2 cellular contexts compared by ENCODE assay signal in genomic region chr15:55110446-55110845, GRCh38.
TF ChIP-seq lines count a peak whose summit lies in the region.

No MANE protein-coding gene starts in this region.

TF ChIP-seq in A549, 52 proteins besides CTCF, POLR2A, EP300 and RAD21 (continued from another document):
- TF ChIP-seq HMGXB4 (CRISPR knock-in tag; IDR thresholded peaks at IDR 0.05; ENCODE audit: borderline replicate concordance), result no peak
- no peak for TF ChIP-seq PBX3 (IDR thresholded peaks at IDR 0.05)
- no peak for TF ChIP-seq HOXB5 (CRISPR knock-in tag; IDR thresholded peaks at IDR 0.05)
- no peak for TF ChIP-seq ZSCAN20 (CRISPR knock-in tag; IDR thresholded peaks at IDR 0.05)
- TF ChIP-seq MAFK (IDR thresholded peaks at IDR 0.05; ENCODE audit: partially characterized antibody), result no peak
- no peak for TF ChIP-seq RARB (CRISPR knock-in tag; IDR thresholded peaks at IDR 0.05)
- TF ChIP-seq ESRRA (IDR thresholded peaks at IDR 0.05; ENCODE audit: borderline replicate concordance, low read length), result no peak
- no peak for TF ChIP-seq RFX5 (IDR thresholded peaks at IDR 0.05)
- TF ChIP-seq FOXS1 (CRISPR knock-in tag; IDR thresholded peaks at IDR 0.05), result no peak
- no peak for TF ChIP-seq EHF (CRISPR knock-in tag; IDR thresholded peaks at IDR 0.05)
- TF ChIP-seq MAX (IDR thresholded peaks at IDR 0.05), result no peak
- TF ChIP-seq KDM5A (IDR thresholded peaks at IDR 0.05), result no peak
- no peak for TF ChIP-seq PHF8 (IDR thresholded peaks at IDR 0.05; ENCODE audit: borderline replicate concordance, low read depth)
- TF ChIP-seq POLR2AphosphoS2 (conservative IDR thresholded peaks at IDR 0.05; ENCODE audit: low read length), result no peak
- no peak for TF ChIP-seq EHMT2 (IDR thresholded peaks at IDR 0.05; ENCODE audit: low read depth)
- TF ChIP-seq RNF2 (IDR thresholded peaks at IDR 0.05; ENCODE audit: borderline replicate concordance, low read depth), result no peak
- TF ChIP-seq USF2 (IDR thresholded peaks at IDR 0.05), result no peak
TF ChIP-seq in A549: peak in this region for 0.

TF ChIP-seq in GM23338, 12 proteins besides CTCF, POLR2A, EP300 and RAD21 (continued from another document):
- TF ChIP-seq ZNF462 (CRISPR knock-in tag; IDR thresholded peaks at IDR 0.05) (no peak), NANOG (IDR thresholded peaks at IDR 0.05; ENCODE audit: borderline replicate concordance) (no peak), ZNF331 (CRISPR knock-in tag; IDR thresholded peaks at IDR 0.05; ENCODE audit: low read depth) (no peak), ZNF114 (CRISPR knock-in tag; IDR thresholded peaks at IDR 0.05) (no peak), CREB1 (CRISPR knock-in tag; IDR thresholded peaks at IDR 0.05; ENCODE audit: low read depth) (no peak), STAT1 (IDR thresholded peaks at IDR 0.05; ENCODE audit: unreplicated experiment) (no peak), EZH2phosphoT487 (IDR thresholded peaks at IDR 0.05; ENCODE audit: unreplicated experiment) (no peak), JUNB (IDR thresholded peaks at IDR 0.05; ENCODE audit: unreplicated experiment) (no peak), ETS1 (IDR thresholded peaks at IDR 0.05) (no peak), POLR2AphosphoS5 (IDR thresholded peaks at IDR 0.05; ENCODE audit: low read depth) (no peak)
